In genomic region chr6:169800116-169800667, GRCh38 we compare ENCODE assay signal across 15 cellular contexts. TPM values are rescaled to one million over a fixed set of nuclear protein-coding genes. Genes with fewer than 3 reads are reported as not detected.
DNase-seq lines count a peak whose midpoint lies in the region; ATAC-seq, FAIRE-seq and TF ChIP-seq lines count a peak whose summit lies in the region.
"Had no signal": no experiment of that assay in that cellular context is flagged by ENCODE, and none has a peak within 500 bp of the region (broad histone marks: within the 10 kb centered on the region; RNA-seq: fewer than 3 reads in every experiment).

No MANE protein-coding gene starts in this region.

- WGBS in K562 (ENCODE audit: insufficient coverage, low coverage, missing lambda C conversion rate) = under 1% methylated on average over 9 of the region's 9 CpGs

- intact Hi-C loops in activated CD8-positive, alpha-beta T cell treated with anti-CD3 and anti-CD28 coated beads for 36 hours (cut with micrococcal nuclease) = no loop called here
- intact Hi-C loops in K562 (cut with micrococcal nuclease) (no loop called here), left colon (cut with DNase I, micrococcal nuclease) (no loop called here)

- FAIRE-seq in K562 (lab: Jason Lieb, UNC) = peak; percentile 58
- FAIRE-seq: A204.1 had no signal

- TF ChIP-seq EP300 in K562 (IDR thresholded peaks at IDR 0.05; ENCODE audit: low read length) = no peak

- H3K9me3 ChIP-seq in K562 (replicated peaks; ENCODE audit: control insufficient read depth, insufficient read depth, low read depth, low read length) (no peaks in the 10 kb centered on the region), subcutaneous abdominal adipose tissue (ENCODE audit: control insufficient read depth in 5 of 5, low read length in 5 of 5) (no peaks in the 10 kb centered on the region)
- H3K9me3 ChIP-seq: lower lobe of right lung had no signal

- peaks cover 0 to 7% of the 10 kb centered on the region in 2 experiments; a peak in 2 of 5 replicates for H3K4me1 ChIP-seq in K562 (replicated peaks in 1 of 2; ENCODE audit: control insufficient read depth in 2 of 2, insufficient read depth in 2 of 2, low read length in 2 of 2)
- peaks cover 1 to 31% (median 23%) of the 10 kb centered on the region in 5 donors for H3K4me1 ChIP-seq in subcutaneous abdominal adipose tissue (ENCODE audit: control insufficient read depth in 5 of 5, insufficient read depth in 5 of 5, low read length in 5 of 5)

- POLR2A ChIA-PET in activated CD8-positive, alpha-beta T cell treated with anti-CD3 and anti-CD28 coated beads, Interleukin-2, amount 10 ng/mL, durations not matched to agents 7 days and 5 days (lab: Charles Lee) = no interaction called here
- POLR2A ChIA-PET in activated CD8-positive, alpha-beta T cell treated with anti-CD3 and anti-CD28 coated beads for 36 hours (lab: Charles Lee) = no interaction called here
- POLR2A ChIA-PET in K562 (lab: Yijun Ruan, JAX) = interaction anchor here (0.6 to 0.7 kb wide), 2 partner anchors 10 to 1940 kb away, joined by 3 read pairs; no protein-coding TSS in a partner anchor

- peaks cover 6% of the 10 kb centered on the region; the same call in 1 of the 2 replicates for H4K20me1 ChIP-seq in K562 (replicated peaks; ENCODE audit: control insufficient read depth, insufficient read depth, low read length)

- peaks cover 65% of the 10 kb centered on the region for H3K27me3 Mint-ChIP-seq in activated CD8-positive, alpha-beta T cell treated with anti-CD3 and anti-CD28 coated beads, Interleukin-2, amount 10 ng/mL, durations not matched to agents 7 days and 5 days (ENCODE audit: low read depth)
- peaks cover 36% of the 10 kb centered on the region for H3K27me3 Mint-ChIP-seq in activated CD8-positive, alpha-beta T cell treated with anti-CD3 and anti-CD28 coated beads for 36 hours

- no peaks in the 10 kb centered on the region for H3K9me3 Mint-ChIP-seq in activated CD8-positive, alpha-beta T cell treated with anti-CD3 and anti-CD28 coated beads, Interleukin-2, amount 10 ng/mL, durations not matched to agents 7 days and 5 days (ENCODE audit: insufficient read depth)
- no peaks in the 10 kb centered on the region for H3K9me3 Mint-ChIP-seq in activated CD8-positive, alpha-beta T cell treated with anti-CD3 and anti-CD28 coated beads for 36 hours
- H3K9me3 Mint-ChIP-seq: neural crest cell; stimulated activated naive B cell treated with anti-CD40 and anti-IgM and Interleukin-4, amounts not matched to agents 10 μg/mL and 1 μg/mL and 100 μg/mL, for 72 hours had no signal

- no TSS peak for BruUV-seq in K562 (replicated peaks; lab: Mats Ljungman, UMichigan)

- CTCF ChIA-PET in activated CD8-positive, alpha-beta T cell treated with anti-CD3 and anti-CD28 coated beads, Interleukin-2, amount 10 ng/mL, durations not matched to agents 7 days and 5 days (lab: Charles Lee) = interaction anchor here (8.2 kb wide), 1 partner anchor 11 kb away, joined by 98 read pairs; no protein-coding TSS in a partner anchor
- CTCF ChIA-PET in activated CD8-positive, alpha-beta T cell treated with anti-CD3 and anti-CD28 coated beads for 36 hours (lab: Charles Lee) = interaction anchor here (1.7 to 3.7 kb wide), 2 partner anchors 10 to 31 kb away, joined by 7 to 10 read pairs; no protein-coding TSS in a partner anchor
- CTCF ChIA-PET in K562 (lab: Yijun Ruan, JAX; ENCODE audit: low intra/inter-chr PET ratio) = no interaction called here

- H3K79me2 ChIP-seq in K562 (ENCODE audit: control insufficient read depth, insufficient read depth, low read length) = no peaks in the 10 kb centered on the region

- H3K36me3 ChIP-seq in K562 (ENCODE audit: control insufficient read depth, insufficient read depth, low read length) = no peaks in the 10 kb centered on the region
- H3K36me3 ChIP-seq in subcutaneous abdominal adipose tissue (ENCODE audit: control insufficient read depth in 5 of 5, insufficient read depth in 5 of 5, low read length in 5 of 5) = no peaks in the 10 kb centered on the region
- H3K36me3 ChIP-seq: lower lobe of right lung had no signal

- no peaks in the 10 kb centered on the region for H3K36me3 Mint-ChIP-seq in activated CD8-positive, alpha-beta T cell treated with anti-CD3 and anti-CD28 coated beads, Interleukin-2, amount 10 ng/mL, durations not matched to agents 7 days and 5 days (ENCODE audit: low read depth)
- H3K36me3 Mint-ChIP-seq in activated CD8-positive, alpha-beta T cell treated with anti-CD3 and anti-CD28 coated beads for 36 hours (ENCODE audit: low read depth) = no peaks in the 10 kb centered on the region
- H3K36me3 Mint-ChIP-seq: CD8-positive, alpha-beta memory T cell; stimulated activated naive B cell treated with anti-CD40 and anti-IgM and Interleukin-4, amounts not matched to agents 10 μg/mL and 1 μg/mL and 100 μg/mL, for 72 hours had no signal

- no peak overlapping the region for H3K27ac ChIP-seq in K562 (ENCODE audit: extremely low read depth, low read depth, low read length)
- H3K27ac ChIP-seq in subcutaneous abdominal adipose tissue (ENCODE audit: low read depth, low read length) = peak overlapping the region; percentile 65
- H3K27ac ChIP-seq: lower lobe of right lung had no signal

- H2AFZ ChIP-seq in K562 (ENCODE audit: low read depth, low read length) = no peak overlapping the region

- H3K27me3 ChIP-seq in K562 (ENCODE audit: control insufficient read depth in 2 of 2, insufficient read depth in 2 of 2, low read length in 2 of 2) = peaks cover 51 to 55% of the 10 kb centered on the region in 2 experiments
- H3K27me3 ChIP-seq in subcutaneous abdominal adipose tissue (ENCODE audit: control insufficient read depth in 5 of 5, insufficient read depth in 4 of 5, low read length in 5 of 5) = peaks cover 0 to 5% (median 0%) of the 10 kb centered on the region in 5 donors

- no peak for TF ChIP-seq RAD21 in K562 (CRISPR knock-in tag; conservative IDR thresholded peaks at IDR 0.05 in 1 of 2, IDR thresholded peaks at IDR 0.05 in 1 of 2)

- H3K4me3 ChIP-seq in K562 (no peak overlapping the region), subcutaneous abdominal adipose tissue (ENCODE audit: low read depth in 1 of 5, low read length in 5 of 5) (no peak overlapping the region)
- H3K4me3 ChIP-seq: lower lobe of right lung had no signal

- no peak overlapping the region for H3K4me3 Mint-ChIP-seq in activated CD8-positive, alpha-beta T cell treated with anti-CD3 and anti-CD28 coated beads, Interleukin-2, amount 10 ng/mL, durations not matched to agents 7 days and 5 days
- no peak overlapping the region for H3K4me3 Mint-ChIP-seq in activated CD8-positive, alpha-beta T cell treated with anti-CD3 and anti-CD28 coated beads for 36 hours
- H3K4me3 Mint-ChIP-seq: CD8-positive, alpha-beta memory T cell; neural crest cell; stimulated activated naive B cell treated with anti-CD40 and anti-IgM and Interleukin-4, amounts not matched to agents 10 μg/mL and 1 μg/mL and 100 μg/mL, for 72 hours had no signal

- peak; percentile 4 for DNase-seq in activated CD8-positive, alpha-beta T cell treated with anti-CD3 and anti-CD28 coated beads, Interleukin-2, amount 10 ng/mL, durations not matched to agents 7 days and 5 days
- DNase-seq in activated CD8-positive, alpha-beta T cell treated with anti-CD3 and anti-CD28 coated beads for 36 hours = no peak
- no peak for DNase-seq in K562 (ENCODE audit: extremely low read depth in 1 of 4, low spot score in 3 of 4)
- DNase-seq in left colon = peak in 1 of 2 donors; percentile 1
- DNase-seq in DMS79 (lab: John Stamatoyannopoulos, UW) = no peak
- DNase-seq: CD8-positive, alpha-beta memory T cell; GF-D8; lower lobe of right lung; stimulated activated naive B cell treated with anti-CD40 and anti-IgM and Interleukin-4, amounts not matched to agents 10 μg/mL and 1 μg/mL and 100 μg/mL, for 72 hours; SW 1271 had no signal

- ATAC-seq in activated CD8-positive, alpha-beta T cell treated with anti-CD3 and anti-CD28 coated beads, Interleukin-2, amount 10 ng/mL, durations not matched to agents 7 days and 5 days = no peak
- no peak for ATAC-seq in activated CD8-positive, alpha-beta T cell treated with anti-CD3 and anti-CD28 coated beads for 36 hours
- ATAC-seq in K562 (no peak), left colon (peak; percentile 30), GM21528 (IDR thresholded peaks at IDR 0.05; ENCODE audit: low FRiP score, unreplicated experiment) (no peak), GM18502 (IDR thresholded peaks at IDR 0.05; ENCODE audit: poor library complexity, unreplicated experiment) (no peak)

- no peak for TF ChIP-seq CTCF in activated CD8-positive, alpha-beta T cell treated with anti-CD3 and anti-CD28 coated beads for 36 hours (IDR thresholded peaks at IDR 0.05)
- TF ChIP-seq CTCF in K562 (IDR thresholded peaks at IDR 0.05 in 2 of 3, conservative IDR thresholded peaks at IDR 0.05 in 1 of 3; ENCODE audit: insufficient read depth in 2 of 3, low read depth in 1 of 3, low read length in 3 of 3) = no peak

- in situ Hi-C loops in K562 (cut with MboI) = no loop called here

- no peak for TF ChIP-seq POLR2A in K562 (conservative IDR thresholded peaks at IDR 0.05)

- no peak overlapping the region for H3K27ac Mint-ChIP-seq in activated CD8-positive, alpha-beta T cell treated with anti-CD3 and anti-CD28 coated beads, Interleukin-2, amount 10 ng/mL, durations not matched to agents 7 days and 5 days
- H3K27ac Mint-ChIP-seq in activated CD8-positive, alpha-beta T cell treated with anti-CD3 and anti-CD28 coated beads for 36 hours = no peak overlapping the region
- H3K27ac Mint-ChIP-seq: CD8-positive, alpha-beta memory T cell; stimulated activated naive B cell treated with anti-CD40 and anti-IgM and Interleukin-4, amounts not matched to agents 10 μg/mL and 1 μg/mL and 100 μg/mL, for 72 hours had no signal

- H3K9me1 ChIP-seq in K562 (ENCODE audit: control insufficient read depth, insufficient read depth, low read length) = no peaks in the 10 kb centered on the region

- H3K4me2 ChIP-seq in K562 (ENCODE audit: insufficient read depth, low read length) = no peak overlapping the region

- peaks cover 25% of the 10 kb centered on the region for H3K4me1 Mint-ChIP-seq in activated CD8-positive, alpha-beta T cell treated with anti-CD3 and anti-CD28 coated beads, Interleukin-2, amount 10 ng/mL, durations not matched to agents 7 days and 5 days (ENCODE audit: low read depth)
- peaks cover 29% of the 10 kb centered on the region for H3K4me1 Mint-ChIP-seq in activated CD8-positive, alpha-beta T cell treated with anti-CD3 and anti-CD28 coated beads for 36 hours (ENCODE audit: low read depth)

- H3K9ac ChIP-seq in K562 (ENCODE audit: insufficient read depth in 1 of 2, low read depth in 2 of 2, low read length in 2 of 2) (no peak overlapping the region), subcutaneous abdominal adipose tissue (ENCODE audit: low read length in 5 of 5) (no peak overlapping the region)

RNA-seq across cellular contexts. Expression of gene ERMARD, which starts 48.8 kb away (rescaled TPM):
- 10 to 100 TPM; 28.7 to 33.0 TPM for total RNA-seq in activated CD8-positive, alpha-beta T cell treated with anti-CD3 and anti-CD28 coated beads, Interleukin-2, amount 10 ng/mL, durations not matched to agents 7 days and 5 days
- 10 to 100 TPM; 24.9 to 26.6 TPM for total RNA-seq in activated CD8-positive, alpha-beta T cell treated with anti-CD3 and anti-CD28 coated beads for 36 hours
- 44.9 and 104 TPM in 2 replicates for total RNA-seq in K562 (2011; cell fraction: chromatin; rRNA removed; ENCODE audit: low replicate concordance)
- 22.5 and 30.1 TPM in 2 replicates for total RNA-seq in K562 (2011; cell fraction: nucleolus; rRNA removed)
- 54.3 and 84.0 TPM in 2 replicates for total RNA-seq in K562 (2011; cell fraction: nucleoplasm; rRNA removed)
- 14.5 and 20.9 TPM in 2 replicates for total RNA-seq in K562 (2014; rRNA removed)
- 26.1 and 27.0 TPM in 2 replicates for total RNA-seq in K562 (2014; rRNA removed; fragmentation: Illumina TruSeq; extraction: Trizol)
- 22.2 and 25.6 TPM in 2 replicates for total RNA-seq in K562 (2015; rRNA removed; fragmentation: Illumina TruSeq; extraction: Trizol)
- 24.0 and 27.7 TPM in 2 replicates for total RNA-seq in K562 (2021)
- 48.1 and 55.2 TPM in 2 replicates for polyA plus RNA-seq in K562 (2011; rRNA removed)
- 33.9 and 42.2 TPM in 2 replicates for polyA plus RNA-seq in K562 (2011; cell fraction: cytosol; rRNA removed)
- 106 and 128 TPM in 2 replicates for polyA plus RNA-seq in K562 (2011; cell fraction: nucleus; rRNA removed)
- polyA plus RNA-seq in K562 (2012) = 24.4 and 26.4 TPM in 2 replicates
- polyA plus RNA-seq in K562 (2014; fragmentation: Illumina TruSeq; extraction: Trizol) = 20.4 and 21.2 TPM in 2 replicates
- 10 to 100 TPM; 56.5 to 68.6 TPM for polyA plus RNA-seq in K562 (2014; fragmentation: Nextera tagmentation; extraction: Ambion mirVana)
- 25.5 and 32.7 TPM in 2 replicates for polyA plus RNA-seq in K562 (2014; rRNA removed)
- 48.9 and 76.1 TPM in 2 replicates for polyA minus RNA-seq in K562 (2011; rRNA and poly(A)+ RNA removed)
- polyA minus RNA-seq in K562 (2011; cell fraction: cytosol; rRNA and poly(A)+ RNA removed) = 10.2 and 17.9 TPM in 2 replicates
- polyA minus RNA-seq in K562 (2011; cell fraction: nucleus; rRNA and poly(A)+ RNA removed) = 19.3 and 39.9 TPM in 2 replicates
- 10 to 100 TPM; 15.3 to 16.9 TPM for total RNA-seq in left colon

RNA-seq across cellular contexts. Expression of gene DYNLT2, which starts 48.8 kb away (rescaled TPM):
- 1 to 10 TPM; 2.1 to 2.6 TPM for total RNA-seq in activated CD8-positive, alpha-beta T cell treated with anti-CD3 and anti-CD28 coated beads, Interleukin-2, amount 10 ng/mL, durations not matched to agents 7 days and 5 days
- total RNA-seq in activated CD8-positive, alpha-beta T cell treated with anti-CD3 and anti-CD28 coated beads for 36 hours = 1 to 10 TPM; 2.2 to 2.4 TPM
- total RNA-seq in K562 (2011; cell fraction: chromatin; rRNA removed; ENCODE audit: low replicate concordance) = 3.7 and 10.2 TPM in 2 replicates
- total RNA-seq in K562 (2011; cell fraction: nucleolus; rRNA removed) = 4.9 and 5.0 TPM in 2 replicates
- 8.4 and 14.4 TPM in 2 replicates for total RNA-seq in K562 (2011; cell fraction: nucleoplasm; rRNA removed)
- total RNA-seq in K562 (2014; rRNA removed) = 4.8 and 6.9 TPM in 2 replicates
- total RNA-seq in K562 (2014; rRNA removed; fragmentation: Illumina TruSeq; extraction: Trizol) = 6.3 and 7.1 TPM in 2 replicates
- total RNA-seq in K562 (2015; rRNA removed; fragmentation: Illumina TruSeq; extraction: Trizol) = 9.1 and 10.2 TPM in 2 replicates
- 3.7 and 4.6 TPM in 2 replicates for total RNA-seq in K562 (2021)
- polyA plus RNA-seq in K562 (2011; rRNA removed) = 11.8 and 12.6 TPM in 2 replicates
- polyA plus RNA-seq in K562 (2011; cell fraction: cytosol; rRNA removed) = 3.5 and 5.8 TPM in 2 replicates
- polyA plus RNA-seq in K562 (2011; cell fraction: nucleus; rRNA removed) = 5.3 and 6.8 TPM in 2 replicates
- polyA plus RNA-seq in K562 (2012) = 4.2 and 7.7 TPM in 2 replicates
- polyA plus RNA-seq in K562 (2014; fragmentation: Illumina TruSeq; extraction: Trizol) = 6.0 and 6.2 TPM in 2 replicates
- 1 to 10 TPM; 2.0 to 2.5 TPM for polyA plus RNA-seq in K562 (2014; fragmentation: Nextera tagmentation; extraction: Ambion mirVana)
- polyA plus RNA-seq in K562 (2014; rRNA removed) = 7.2 and 12.8 TPM in 2 replicates
- polyA minus RNA-seq in K562 (2011; rRNA and poly(A)+ RNA removed) = 2.4 and 3.8 TPM in 2 replicates
- 0.64 and 0.95 TPM in 2 replicates for polyA minus RNA-seq in K562 (2011; cell fraction: cytosol; rRNA and poly(A)+ RNA removed)
- polyA minus RNA-seq in K562 (2011; cell fraction: nucleus; rRNA and poly(A)+ RNA removed) = 4.8 and 9.9 TPM in 2 replicates
- 1 to 10 TPM; 1.3 to 1.6 TPM for total RNA-seq in left colon
